ENCODE assay signal across 11 cellular contexts in genomic region chr17:59851431-59852375, GRCh38. TPM values are rescaled to one million over a fixed set of nuclear protein-coding genes. Genes with fewer than 3 reads are reported as not detected.
DNase-seq lines count a peak whose midpoint lies in the region; ATAC-seq and TF ChIP-seq lines count a peak whose summit lies in the region.
"Had no signal": no experiment of that assay in that cellular context is flagged by ENCODE, and none has a peak within 500 bp of the region (broad histone marks: within the 10 kb centered on the region; RNA-seq: fewer than 3 reads in every experiment).

No MANE protein-coding gene starts in this region.

- H3K27ac ChIP-seq in CD4-positive, CD25-positive, alpha-beta regulatory T cell (ENCODE audit: insufficient read depth, low read length, poor library complexity, severe bottlenecking): peak overlapping the region; percentile 81
- H3K27ac ChIP-seq in RWPE2 (ENCODE audit: poor library complexity, severe bottlenecking) (peak overlapping the region; percentile 87), psoas muscle (peak overlapping the region; percentile 61)

- no peak for ATAC-seq in CD4-positive, CD25-positive, alpha-beta regulatory T cell (ENCODE audit: low read depth in 2 of 2)
- ATAC-seq in RWPE2 (ENCODE audit: low read depth): peak; percentile 20; the same call in 2 of the 3 replicates
- peak; percentile 10 to 65 (median 30) for ATAC-seq in psoas muscle
- ATAC-seq in GM21528 (IDR thresholded peaks at IDR 0.05; ENCODE audit: low FRiP score, unreplicated experiment): no peak
- ATAC-seq: stimulated activated effector memory CD8-positive, alpha-beta T cell treated with anti-CD3 and anti-CD28 coated beads, Interleukin-12 subunit alpha, Interleukin-12 subunit beta, amount 100 ng/mL, for 72 hours had no signal

- peak overlapping the region in 1 of 4 donors; percentile 33 for H3K4me3 Mint-ChIP-seq in CD4-positive, CD25-positive, alpha-beta regulatory T cell
- H3K4me3 Mint-ChIP-seq: stimulated activated effector memory CD8-positive, alpha-beta T cell treated with anti-CD3 and anti-CD28 coated beads, Interleukin-12 subunit alpha, Interleukin-12 subunit beta, amount 100 ng/mL, for 72 hours had no signal

- H3K27me3 ChIP-seq in CD4-positive, CD25-positive, alpha-beta regulatory T cell (ENCODE audit: control insufficient read depth, insufficient read depth, low read length): no peaks in the 10 kb centered on the region
- H3K27me3 ChIP-seq in RWPE2 (ENCODE audit: insufficient read depth, poor library complexity, severe bottlenecking) (no peaks in the 10 kb centered on the region), psoas muscle (ENCODE audit: insufficient read depth in 3 of 3, low read length in 2 of 3) (no peaks in the 10 kb centered on the region)

- intact Hi-C loops in psoas muscle (cut with DNase I): no loop called here

- TF ChIP-seq CTCF in RWPE2 (IDR thresholded peaks at IDR 0.05; ENCODE audit: poor library complexity, severe bottlenecking) (no peak), foreskin fibroblast (IDR thresholded peaks at IDR 0.05; ENCODE audit: low read depth, low read length) (no peak), psoas muscle (IDR thresholded peaks at IDR 0.05) (no peak)

- peaks cover 25 to 60% (median 44%) of the 10 kb centered on the region in 4 donors for H3K4me1 Mint-ChIP-seq in CD4-positive, CD25-positive, alpha-beta regulatory T cell

- no peak for DNase-seq in CD4-positive, CD25-positive, alpha-beta regulatory T cell
- DNase-seq in RWPE2 (ENCODE audit: low spot score) (peak; percentile 43), foreskin fibroblast (peak; percentile 86), psoas muscle (peak in 1 of 2 donors; percentile 50), DMS153 (lab: John Stamatoyannopoulos, UW) (no peak), COR-L47 (lab: John Stamatoyannopoulos, UW) (no peak), NCI-H446 (lab: John Stamatoyannopoulos, UW) (no peak)
- DNase-seq: left cardiac atrium, NCI-H748 treated with DMSO at 0.1 percent for 48 hours had no signal

- peaks cover 48% of the 10 kb centered on the region for H3K4me1 ChIP-seq in CD4-positive, CD25-positive, alpha-beta regulatory T cell (ENCODE audit: control insufficient read depth, insufficient read depth, low read length, poor library complexity, severe bottlenecking)
- H3K4me1 ChIP-seq in RWPE2 (ENCODE audit: insufficient read depth, poor library complexity, severe bottlenecking): peaks cover 57% of the 10 kb centered on the region
- peaks cover 27% of the 10 kb centered on the region for H3K4me1 ChIP-seq in psoas muscle

- H3K9me3 Mint-ChIP-seq in CD4-positive, CD25-positive, alpha-beta regulatory T cell: peaks cover 0 to 3% (median 0%) of the 10 kb centered on the region in 7 donors
- H3K9me3 Mint-ChIP-seq: stimulated activated effector memory CD8-positive, alpha-beta T cell treated with anti-CD3 and anti-CD28 coated beads, Interleukin-12 subunit alpha, Interleukin-12 subunit beta, amount 100 ng/mL, for 72 hours had no signal

- H3K27me3 Mint-ChIP-seq in CD4-positive, CD25-positive, alpha-beta regulatory T cell: no peaks in the 10 kb centered on the region

- peak overlapping the region; percentile 31 to 86 (median 52) for H3K27ac Mint-ChIP-seq in CD4-positive, CD25-positive, alpha-beta regulatory T cell
- H3K27ac Mint-ChIP-seq: stimulated activated effector memory CD8-positive, alpha-beta T cell treated with anti-CD3 and anti-CD28 coated beads, Interleukin-12 subunit alpha, Interleukin-12 subunit beta, amount 100 ng/mL, for 72 hours had no signal

- H3K36me3 ChIP-seq in CD4-positive, CD25-positive, alpha-beta regulatory T cell (ENCODE audit: control insufficient read depth, insufficient read depth, low read length): no peaks in the 10 kb centered on the region
- H3K36me3 ChIP-seq in RWPE2 (ENCODE audit: low read depth) (no peaks in the 10 kb centered on the region), psoas muscle (ENCODE audit: insufficient read depth in 1 of 2, low read depth in 1 of 2) (no peaks in the 10 kb centered on the region)

- H3K9me3 ChIP-seq in CD4-positive, CD25-positive, alpha-beta regulatory T cell (ENCODE audit: control insufficient read depth in 2 of 2, low read length in 2 of 2): no peaks in the 10 kb centered on the region
- H3K9me3 ChIP-seq in RWPE2 (ENCODE audit: severe bottlenecking) (no peaks in the 10 kb centered on the region), psoas muscle (no peaks in the 10 kb centered on the region)

- H3K4me3 ChIP-seq in CD4-positive, CD25-positive, alpha-beta regulatory T cell (ENCODE audit: low read depth, low read length): no peak overlapping the region
- H3K4me3 ChIP-seq in RWPE2 (ENCODE audit: severe bottlenecking) (no peak overlapping the region), foreskin fibroblast (ENCODE audit: low read depth in 1 of 2, low read length in 2 of 2) (no peak overlapping the region), psoas muscle (no peak overlapping the region)

- peaks cover under 1% of the 10 kb centered on the region for H3K36me3 Mint-ChIP-seq in CD4-positive, CD25-positive, alpha-beta regulatory T cell

- WGBS in psoas muscle, 3 donors: 43 to 52% (median 51%) methylated on average over 14 of the region's 14 CpGs

RNA-seq across cellular contexts. Expression of gene TUBD1, which starts 41.0 kb away (rescaled TPM):
- 16.3 TPM for total RNA-seq in CD4-positive, CD25-positive, alpha-beta regulatory T cell
- polyA plus RNA-seq in CD4-positive, CD25-positive, alpha-beta regulatory T cell: 10 to 100 TPM; 21.0 to 28.2 (median 24.6) TPM
- 1 to 10 TPM; 4.9 to 8.8 (median 6.9) TPM for total RNA-seq in psoas muscle
- polyA plus RNA-seq in psoas muscle: 1 to 10 TPM; 4.7 to 8.0 (median 5.1) TPM

RNA-seq across cellular contexts. Expression of gene RPS6KB1, which starts 41.2 kb away (rescaled TPM):
- total RNA-seq in CD4-positive, CD25-positive, alpha-beta regulatory T cell: 123 TPM
- polyA plus RNA-seq in CD4-positive, CD25-positive, alpha-beta regulatory T cell: 10 to 100 TPM; 19.9 to 28.1 (median 25.0) TPM
- total RNA-seq in psoas muscle: 10 to 100 TPM; 26.6 to 56.0 (median 45.2) TPM
- 10 to 100 TPM; 10.6 to 35.8 (median 12.0) TPM for polyA plus RNA-seq in psoas muscle

Comparison
In these comparisons a context has a peak if more than half of its experiments do, and no peak if none do; other contexts are left out.
1. ATAC-seq: peak in RWPE2 (single experiment) and psoas muscle (4 of 4); none in CD4-positive, CD25-positive, alpha-beta regulatory T cell (0 of 2) and GM21528 (single experiment).
2. DNase-seq: peak in RWPE2 (single experiment) and foreskin fibroblast (2 of 2); none in CD4-positive, CD25-positive, alpha-beta regulatory T cell (0 of 3), DMS153 (single experiment), COR-L47 (single experiment) and NCI-H446 (0 of 2).
3. Peak in every context shown above with its lines, with median percentiles within 50 percentile points of each other: H3K27ac ChIP-seq.